1 cellular context compared by ENCODE assay signal in the genomic region with DNA sequence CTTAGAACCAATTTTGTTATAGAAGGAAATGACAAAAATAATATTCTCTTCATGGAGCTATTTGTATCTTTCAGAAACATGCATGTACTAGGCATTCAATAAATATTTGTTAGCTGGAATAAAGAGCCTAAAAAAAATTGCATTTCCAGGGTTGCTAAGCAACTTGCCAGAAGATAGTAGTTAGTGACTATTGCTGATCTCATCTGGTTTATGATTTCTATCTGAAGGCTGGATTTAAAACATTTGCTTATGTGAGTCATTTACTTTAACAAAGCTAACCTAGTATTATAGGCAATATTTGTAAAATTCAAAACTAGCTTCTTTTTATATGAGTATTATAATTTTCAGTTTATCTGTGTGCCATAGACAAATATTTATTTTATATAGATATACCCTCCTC.
A peak's percentile ranks its signal among the peaks of the same experiment; 100 is the strongest.
TF ChIP-seq lines count a peak whose summit lies in the region.

No MANE protein-coding gene starts in this region.

TF ChIP-seq in SK-N-SH, 30 proteins besides CTCF, POLR2A, EP300 and RAD21 (continued from another document):
- TF ChIP-seq, protein P1, sequence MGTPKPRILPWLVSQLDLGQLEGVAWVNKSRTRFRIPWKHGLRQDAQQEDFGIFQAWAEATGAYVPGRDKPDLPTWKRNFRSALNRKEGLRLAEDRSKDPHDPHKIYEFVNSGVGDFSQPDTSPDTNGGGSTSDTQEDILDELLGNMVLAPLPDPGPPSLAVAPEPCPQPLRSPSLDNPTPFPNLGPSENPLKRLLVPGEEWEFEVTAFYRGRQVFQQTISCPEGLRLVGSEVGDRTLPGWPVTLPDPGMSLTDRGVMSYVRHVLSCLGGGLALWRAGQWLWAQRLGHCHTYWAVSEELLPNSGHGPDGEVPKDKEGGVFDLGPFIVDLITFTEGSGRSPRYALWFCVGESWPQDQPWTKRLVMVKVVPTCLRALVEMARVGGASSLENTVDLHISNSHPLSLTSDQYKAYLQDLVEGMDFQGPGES (IDR thresholded peaks at IDR 0.05; ENCODE audit: low read depth, low read length) = no peak
- TF ChIP-seq YY1 (IDR thresholded peaks at IDR 0.05; ENCODE audit: low read depth) (no peak), TCF12 (IDR thresholded peaks at IDR 0.05) (peak; percentile 78), GABPA (IDR thresholded peaks at IDR 0.05; ENCODE audit: low read depth) (no peak), RXRA (IDR thresholded peaks at IDR 0.05; ENCODE audit: borderline replicate concordance, low read depth) (no peak), POLR2AphosphoS5 (IDR thresholded peaks at IDR 0.05; ENCODE audit: low read depth, low read length) (no peak), MXI1 (IDR thresholded peaks at IDR 0.05; ENCODE audit: low read depth, low read length) (no peak), RFX5 (IDR thresholded peaks at IDR 0.05; ENCODE audit: low read length) (no peak), GATA2 (CRISPR knock-in tag; IDR thresholded peaks at IDR 0.05) (no peak; the same call in 1 of the 2 replicates), SIN3A (IDR thresholded peaks at IDR 0.05; ENCODE audit: borderline replicate concordance, low read depth, low read length) (no peak), JUND (IDR thresholded peaks at IDR 0.05) (peak; percentile 63)
- TF ChIP-seq, protein P2, sequence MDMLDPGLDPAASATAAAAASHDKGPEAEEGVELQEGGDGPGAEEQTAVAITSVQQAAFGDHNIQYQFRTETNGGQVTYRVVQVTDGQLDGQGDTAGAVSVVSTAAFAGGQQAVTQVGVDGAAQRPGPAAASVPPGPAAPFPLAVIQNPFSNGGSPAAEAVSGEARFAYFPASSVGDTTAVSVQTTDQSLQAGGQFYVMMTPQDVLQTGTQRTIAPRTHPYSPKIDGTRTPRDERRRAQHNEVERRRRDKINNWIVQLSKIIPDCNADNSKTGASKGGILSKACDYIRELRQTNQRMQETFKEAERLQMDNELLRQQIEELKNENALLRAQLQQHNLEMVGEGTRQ (IDR thresholded peaks at IDR 0.05; ENCODE audit: borderline replicate concordance, low read depth, low read length) = no peak
- TF ChIP-seq, protein P3, sequence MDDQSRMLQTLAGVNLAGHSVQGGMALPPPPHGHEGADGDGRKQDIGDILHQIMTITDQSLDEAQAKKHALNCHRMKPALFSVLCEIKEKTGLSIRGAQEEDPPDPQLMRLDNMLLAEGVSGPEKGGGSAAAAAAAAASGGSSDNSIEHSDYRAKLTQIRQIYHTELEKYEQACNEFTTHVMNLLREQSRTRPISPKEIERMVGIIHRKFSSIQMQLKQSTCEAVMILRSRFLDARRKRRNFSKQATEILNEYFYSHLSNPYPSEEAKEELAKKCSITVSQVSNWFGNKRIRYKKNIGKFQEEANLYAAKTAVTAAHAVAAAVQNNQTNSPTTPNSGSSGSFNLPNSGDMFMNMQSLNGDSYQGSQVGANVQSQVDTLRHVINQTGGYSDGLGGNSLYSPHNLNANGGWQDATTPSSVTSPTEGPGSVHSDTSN (IDR thresholded peaks at IDR 0.05) = peak; percentile 38; the same call in 1 of the 2 replicates
- TF ChIP-seq, protein P4, sequence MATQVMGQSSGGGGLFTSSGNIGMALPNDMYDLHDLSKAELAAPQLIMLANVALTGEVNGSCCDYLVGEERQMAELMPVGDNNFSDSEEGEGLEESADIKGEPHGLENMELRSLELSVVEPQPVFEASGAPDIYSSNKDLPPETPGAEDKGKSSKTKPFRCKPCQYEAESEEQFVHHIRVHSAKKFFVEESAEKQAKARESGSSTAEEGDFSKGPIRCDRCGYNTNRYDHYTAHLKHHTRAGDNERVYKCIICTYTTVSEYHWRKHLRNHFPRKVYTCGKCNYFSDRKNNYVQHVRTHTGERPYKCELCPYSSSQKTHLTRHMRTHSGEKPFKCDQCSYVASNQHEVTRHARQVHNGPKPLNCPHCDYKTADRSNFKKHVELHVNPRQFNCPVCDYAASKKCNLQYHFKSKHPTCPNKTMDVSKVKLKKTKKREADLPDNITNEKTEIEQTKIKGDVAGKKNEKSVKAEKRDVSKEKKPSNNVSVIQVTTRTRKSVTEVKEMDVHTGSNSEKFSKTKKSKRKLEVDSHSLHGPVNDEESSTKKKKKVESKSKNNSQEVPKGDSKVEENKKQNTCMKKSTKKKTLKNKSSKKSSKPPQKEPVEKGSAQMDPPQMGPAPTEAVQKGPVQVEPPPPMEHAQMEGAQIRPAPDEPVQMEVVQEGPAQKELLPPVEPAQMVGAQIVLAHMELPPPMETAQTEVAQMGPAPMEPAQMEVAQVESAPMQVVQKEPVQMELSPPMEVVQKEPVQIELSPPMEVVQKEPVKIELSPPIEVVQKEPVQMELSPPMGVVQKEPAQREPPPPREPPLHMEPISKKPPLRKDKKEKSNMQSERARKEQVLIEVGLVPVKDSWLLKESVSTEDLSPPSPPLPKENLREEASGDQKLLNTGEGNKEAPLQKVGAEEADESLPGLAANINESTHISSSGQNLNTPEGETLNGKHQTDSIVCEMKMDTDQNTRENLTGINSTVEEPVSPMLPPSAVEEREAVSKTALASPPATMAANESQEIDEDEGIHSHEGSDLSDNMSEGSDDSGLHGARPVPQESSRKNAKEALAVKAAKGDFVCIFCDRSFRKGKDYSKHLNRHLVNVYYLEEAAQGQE (IDR thresholded peaks at IDR 0.05; ENCODE audit: low read depth, low read length) = no peak
- TF ChIP-seq, protein P5, sequence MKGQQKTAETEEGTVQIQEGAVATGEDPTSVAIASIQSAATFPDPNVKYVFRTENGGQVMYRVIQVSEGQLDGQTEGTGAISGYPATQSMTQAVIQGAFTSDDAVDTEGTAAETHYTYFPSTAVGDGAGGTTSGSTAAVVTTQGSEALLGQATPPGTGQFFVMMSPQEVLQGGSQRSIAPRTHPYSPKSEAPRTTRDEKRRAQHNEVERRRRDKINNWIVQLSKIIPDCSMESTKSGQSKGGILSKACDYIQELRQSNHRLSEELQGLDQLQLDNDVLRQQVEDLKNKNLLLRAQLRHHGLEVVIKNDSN (IDR thresholded peaks at IDR 0.05; ENCODE audit: borderline replicate concordance, low read depth) = no peak
